Comparison of ENCODE assay signal across 8 cellular contexts in genomic region chr10:79137826-79138225, GRCh38.
DNase-seq lines count a peak whose midpoint lies in the region; ATAC-seq lines count a peak whose summit lies in the region.

No MANE protein-coding gene starts in this region.

- no peaks in the 10 kb centered on the region for H3K9me3 ChIP-seq in right cardiac atrium (ENCODE audit: control insufficient read depth, low read length)

- H3K27me3 ChIP-seq in right cardiac atrium (ENCODE audit: control insufficient read depth, insufficient read depth): no peaks in the 10 kb centered on the region

- intact Hi-C loops in right cardiac atrium (cut with DNase I): no loop called here

- H3K27ac ChIP-seq in right cardiac atrium (ENCODE audit: low read length): peak overlapping the region; percentile 64

- H3K4me1 ChIP-seq in right cardiac atrium (ENCODE audit: control insufficient read depth, insufficient read depth, low read length): peaks cover 68% of the 10 kb centered on the region

- ATAC-seq in HG03460 (IDR thresholded peaks at IDR 0.05; ENCODE audit: unreplicated experiment) (peak; percentile 74), right cardiac atrium (peak; percentile 8 to 13)

- peak; percentile 12 to 24 (median 20) for DNase-seq in stimulated activated CD4-positive, alpha-beta T cell treated with anti-CD3 and anti-CD28 coated beads, Interleukin-12 subunit alpha, Interleukin-12 subunit beta, amount 100 ng/mL, for 48 hours (ENCODE audit: low read depth in 2 of 3, low spot score in 1 of 3)
- no peak for DNase-seq in stimulated activated CD4-positive, alpha-beta T cell treated with anti-CD3 and anti-CD28 coated beads, Interleukin-12 subunit alpha, Interleukin-12 subunit beta, amount 100 ng/mL, for 4 hours
- DNase-seq in activated CD8-positive, alpha-beta memory T cell treated with anti-CD3 and anti-CD28 coated beads for 4 hours (ENCODE audit: low read depth in 2 of 2): peak; percentile 5 to 6
- DNase-seq in right cardiac atrium (peak; percentile 56 to 83 (median 80)), NCI-H2029 treated with DMSO at 0.1 percent for 48 hours (lab: John Stamatoyannopoulos, UW) (no peak), AG08395 (ENCODE audit: low spot score) (no peak)
- DNase-seq in stimulated activated CD8-positive, alpha-beta memory T cell treated with anti-CD3 and anti-CD28 coated beads, Interleukin-4, amount 100 ng/mL, for 48 hours: peak; percentile 73

- H3K4me3 ChIP-seq in right cardiac atrium (ENCODE audit: low read length): no peak overlapping the region

- 13% methylated on average over 13 of the region's 13 CpGs for WGBS in right cardiac atrium

Comparison
In these comparisons a context has a peak if more than half of its experiments do, and no peak if none do; other contexts are left out.
1. DNase-seq: peak in stimulated activated CD4-positive, alpha-beta T cell treated with anti-CD3 and anti-CD28 coated beads, Interleukin-12 subunit alpha, Interleukin-12 subunit beta, amount 100 ng/mL, for 48 hours (3 of 3), activated CD8-positive, alpha-beta memory T cell treated with anti-CD3 and anti-CD28 coated beads for 4 hours (2 of 2), right cardiac atrium (3 of 3) and stimulated activated CD8-positive, alpha-beta memory T cell treated with anti-CD3 and anti-CD28 coated beads, Interleukin-4, amount 100 ng/mL, for 48 hours (single experiment); none in stimulated activated CD4-positive, alpha-beta T cell treated with anti-CD3 and anti-CD28 coated beads, Interleukin-12 subunit alpha, Interleukin-12 subunit beta, amount 100 ng/mL, for 4 hours (single experiment), NCI-H2029 treated with DMSO at 0.1 percent for 48 hours (single experiment) and AG08395 (single experiment).